Comparison of ENCODE assay signal across 8 cellular contexts in the genomic region with DNA sequence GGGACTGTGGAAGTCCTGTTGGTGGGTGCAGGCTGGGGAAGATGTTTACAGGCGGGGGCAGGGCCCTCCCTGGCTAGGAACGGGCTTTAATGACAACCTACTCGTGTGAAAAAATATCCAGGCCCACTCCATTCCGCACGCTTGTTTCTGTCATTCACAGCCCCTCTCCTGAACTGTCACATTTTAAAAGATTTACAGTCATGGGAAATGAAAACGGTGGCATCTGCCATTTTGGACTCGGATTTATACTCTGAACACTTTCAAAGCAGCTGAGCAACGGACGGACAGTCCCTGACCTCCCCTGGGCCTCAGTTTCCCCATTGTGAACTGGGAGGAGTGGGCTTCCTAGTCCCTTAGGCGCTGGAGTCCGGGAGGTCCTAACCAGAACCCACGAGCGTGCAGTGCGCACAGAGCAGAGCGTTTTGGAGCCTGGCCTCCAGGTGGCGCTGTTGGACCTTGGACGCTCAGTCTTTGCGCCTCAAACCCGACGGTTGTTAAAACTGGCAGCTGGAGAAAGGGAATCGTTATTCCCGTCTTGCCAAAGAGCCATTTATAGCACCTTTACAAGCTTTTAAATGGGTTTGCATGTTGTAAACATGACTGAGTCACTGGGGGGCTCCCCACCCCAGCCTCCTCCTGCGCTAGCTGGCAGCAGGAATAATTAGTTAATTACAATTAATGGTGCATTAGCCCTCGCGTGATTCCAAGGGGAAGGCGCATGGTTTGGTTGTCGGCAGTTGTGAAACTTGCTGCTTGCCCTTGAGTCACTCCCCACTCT.
A peak's percentile ranks its signal among the peaks of the same experiment; 100 is the strongest.
DNase-seq lines count a peak whose midpoint lies in the region; ATAC-seq and TF ChIP-seq lines count a peak whose summit lies in the region.

No MANE protein-coding gene starts in this region.

- H3F3A ChIP-seq in GM23338 (replicated peaks; ENCODE audit: low read depth) = no peaks in the 10 kb centered on the region

- WGBS in lower leg skin, 2 donors = 19 to 21% methylated on average over 25 to 27 of the region's 27 CpGs

- no peak overlapping the region for H3K4me3 Mint-ChIP-seq in GM23338
- H3K4me3 Mint-ChIP-seq in activated CD4-positive, alpha-beta T cell treated with anti-CD3 and anti-CD28 coated beads, Interleukin-2, amount 10 ng/mL, durations not matched to agents 24 days and 14 days = no peak overlapping the region

- intact Hi-C loops in activated CD4-positive, alpha-beta T cell treated with anti-CD3 and anti-CD28 coated beads, Interleukin-2, amount 10 ng/mL, durations not matched to agents 24 days and 14 days (cut with micrococcal nuclease) = no loop called here
- intact Hi-C loops in lower leg skin (cut with DNase I; ENCODE audit: low total_unique reads) = loop anchor here (5.0 kb wide), 1 partner anchor 69 kb away; no protein-coding TSS in a partner anchor

- TF ChIP-seq POLR2A in lower leg skin (IDR thresholded peaks at IDR 0.05) = no peak

- H3K27me3 Mint-ChIP-seq in GM23338 (ENCODE audit: insufficient read depth, low read depth, poor library complexity) = peaks cover 19% of the 10 kb centered on the region
- peaks cover 2% of the 10 kb centered on the region for H3K27me3 Mint-ChIP-seq in activated CD4-positive, alpha-beta T cell treated with anti-CD3 and anti-CD28 coated beads, Interleukin-2, amount 10 ng/mL, durations not matched to agents 24 days and 14 days

- H3K36me3 Mint-ChIP-seq in GM23338 (ENCODE audit: low read depth) = no peaks in the 10 kb centered on the region
- H3K36me3 Mint-ChIP-seq in activated CD4-positive, alpha-beta T cell treated with anti-CD3 and anti-CD28 coated beads, Interleukin-2, amount 10 ng/mL, durations not matched to agents 24 days and 14 days (ENCODE audit: low read depth) = no peaks in the 10 kb centered on the region

- H3K4me3 ChIP-seq in GM23338 (no peak overlapping the region), lower leg skin (ENCODE audit: low read depth, poor library complexity, severe bottlenecking) (no peak overlapping the region)

- H2AFZ ChIP-seq in GM23338 = no peak overlapping the region

- H4K20me1 ChIP-seq in GM23338 (replicated peaks; ENCODE audit: insufficient read depth) = no peaks in the 10 kb centered on the region

- no peaks in the 10 kb centered on the region for H3K4me1 Mint-ChIP-seq in GM23338
- no peaks in the 10 kb centered on the region for H3K4me1 Mint-ChIP-seq in activated CD4-positive, alpha-beta T cell treated with anti-CD3 and anti-CD28 coated beads, Interleukin-2, amount 10 ng/mL, durations not matched to agents 24 days and 14 days

- no peaks in the 10 kb centered on the region for H3K9me2 ChIP-seq in GM23338 (ENCODE audit: insufficient read depth)

- H3K4me1 ChIP-seq in GM23338 (ENCODE audit: insufficient read depth) = no peaks in the 10 kb centered on the region

- H3K9me3 Mint-ChIP-seq in GM23338 = no peaks in the 10 kb centered on the region
- no peaks in the 10 kb centered on the region for H3K9me3 Mint-ChIP-seq in activated CD4-positive, alpha-beta T cell treated with anti-CD3 and anti-CD28 coated beads, Interleukin-2, amount 10 ng/mL, durations not matched to agents 24 days and 14 days

- DNase-seq in AG08396 (ENCODE audit: low spot score) (peak; percentile 81), GM23338 (ENCODE audit: low spot score) (peak; percentile 93), NCI-H510A (lab: John Stamatoyannopoulos, UW) (peak; percentile 42), dedifferentiated amniotic fluid mesenchymal stem cell (ENCODE audit: extremely low spot score) (peak; percentile 61), lower leg skin (ENCODE audit: low spot score in 2 of 2) (peak; percentile 78 to 96)
- peak; percentile 92 for DNase-seq in activated CD4-positive, alpha-beta T cell treated with anti-CD3 and anti-CD28 coated beads, Interleukin-2, amount 10 ng/mL, durations not matched to agents 24 days and 14 days
- DNase-seq in stimulated activated CD4-positive, alpha-beta T cell treated with anti-CD3 and anti-CD28 coated beads, TNF-alpha, amount 100 ng/mL, for 4 hours (ENCODE audit: low read depth in 3 of 3) = peak; percentile 46 to 66 (median 54)

- no peaks in the 10 kb centered on the region for H3K27me3 ChIP-seq in GM23338 (ENCODE audit: insufficient read depth)

- no peak overlapping the region for H3K27ac Mint-ChIP-seq in GM23338
- H3K27ac Mint-ChIP-seq in activated CD4-positive, alpha-beta T cell treated with anti-CD3 and anti-CD28 coated beads, Interleukin-2, amount 10 ng/mL, durations not matched to agents 24 days and 14 days = no peak overlapping the region

- H3K27ac ChIP-seq in GM23338 (ENCODE audit: low read depth) = no peak overlapping the region

- ATAC-seq in GM23338 (peak; percentile 89), HG03196 (IDR thresholded peaks at IDR 0.05; ENCODE audit: unreplicated experiment) (no peak)

- H3K36me3 ChIP-seq in GM23338 (ENCODE audit: insufficient read depth) = no peaks in the 10 kb centered on the region

- no peak overlapping the region for H3K4me2 ChIP-seq in GM23338

- peak; percentile 92 to 94 for TF ChIP-seq CTCF in GM23338 (conservative IDR thresholded peaks at IDR 0.05; ENCODE audit: low read depth in 2 of 2)
- TF ChIP-seq CTCF in lower leg skin (IDR thresholded peaks at IDR 0.05) = peak in 2 of 3 donors; percentile 59 to 67

- H3K79me2 ChIP-seq in GM23338 (replicated peaks; ENCODE audit: insufficient read depth) = no peaks in the 10 kb centered on the region

TF ChIP-seq in GM23338, 12 proteins besides CTCF, POLR2A, EP300 and RAD21 (continues in another document):
- TF ChIP-seq, protein P1, sequence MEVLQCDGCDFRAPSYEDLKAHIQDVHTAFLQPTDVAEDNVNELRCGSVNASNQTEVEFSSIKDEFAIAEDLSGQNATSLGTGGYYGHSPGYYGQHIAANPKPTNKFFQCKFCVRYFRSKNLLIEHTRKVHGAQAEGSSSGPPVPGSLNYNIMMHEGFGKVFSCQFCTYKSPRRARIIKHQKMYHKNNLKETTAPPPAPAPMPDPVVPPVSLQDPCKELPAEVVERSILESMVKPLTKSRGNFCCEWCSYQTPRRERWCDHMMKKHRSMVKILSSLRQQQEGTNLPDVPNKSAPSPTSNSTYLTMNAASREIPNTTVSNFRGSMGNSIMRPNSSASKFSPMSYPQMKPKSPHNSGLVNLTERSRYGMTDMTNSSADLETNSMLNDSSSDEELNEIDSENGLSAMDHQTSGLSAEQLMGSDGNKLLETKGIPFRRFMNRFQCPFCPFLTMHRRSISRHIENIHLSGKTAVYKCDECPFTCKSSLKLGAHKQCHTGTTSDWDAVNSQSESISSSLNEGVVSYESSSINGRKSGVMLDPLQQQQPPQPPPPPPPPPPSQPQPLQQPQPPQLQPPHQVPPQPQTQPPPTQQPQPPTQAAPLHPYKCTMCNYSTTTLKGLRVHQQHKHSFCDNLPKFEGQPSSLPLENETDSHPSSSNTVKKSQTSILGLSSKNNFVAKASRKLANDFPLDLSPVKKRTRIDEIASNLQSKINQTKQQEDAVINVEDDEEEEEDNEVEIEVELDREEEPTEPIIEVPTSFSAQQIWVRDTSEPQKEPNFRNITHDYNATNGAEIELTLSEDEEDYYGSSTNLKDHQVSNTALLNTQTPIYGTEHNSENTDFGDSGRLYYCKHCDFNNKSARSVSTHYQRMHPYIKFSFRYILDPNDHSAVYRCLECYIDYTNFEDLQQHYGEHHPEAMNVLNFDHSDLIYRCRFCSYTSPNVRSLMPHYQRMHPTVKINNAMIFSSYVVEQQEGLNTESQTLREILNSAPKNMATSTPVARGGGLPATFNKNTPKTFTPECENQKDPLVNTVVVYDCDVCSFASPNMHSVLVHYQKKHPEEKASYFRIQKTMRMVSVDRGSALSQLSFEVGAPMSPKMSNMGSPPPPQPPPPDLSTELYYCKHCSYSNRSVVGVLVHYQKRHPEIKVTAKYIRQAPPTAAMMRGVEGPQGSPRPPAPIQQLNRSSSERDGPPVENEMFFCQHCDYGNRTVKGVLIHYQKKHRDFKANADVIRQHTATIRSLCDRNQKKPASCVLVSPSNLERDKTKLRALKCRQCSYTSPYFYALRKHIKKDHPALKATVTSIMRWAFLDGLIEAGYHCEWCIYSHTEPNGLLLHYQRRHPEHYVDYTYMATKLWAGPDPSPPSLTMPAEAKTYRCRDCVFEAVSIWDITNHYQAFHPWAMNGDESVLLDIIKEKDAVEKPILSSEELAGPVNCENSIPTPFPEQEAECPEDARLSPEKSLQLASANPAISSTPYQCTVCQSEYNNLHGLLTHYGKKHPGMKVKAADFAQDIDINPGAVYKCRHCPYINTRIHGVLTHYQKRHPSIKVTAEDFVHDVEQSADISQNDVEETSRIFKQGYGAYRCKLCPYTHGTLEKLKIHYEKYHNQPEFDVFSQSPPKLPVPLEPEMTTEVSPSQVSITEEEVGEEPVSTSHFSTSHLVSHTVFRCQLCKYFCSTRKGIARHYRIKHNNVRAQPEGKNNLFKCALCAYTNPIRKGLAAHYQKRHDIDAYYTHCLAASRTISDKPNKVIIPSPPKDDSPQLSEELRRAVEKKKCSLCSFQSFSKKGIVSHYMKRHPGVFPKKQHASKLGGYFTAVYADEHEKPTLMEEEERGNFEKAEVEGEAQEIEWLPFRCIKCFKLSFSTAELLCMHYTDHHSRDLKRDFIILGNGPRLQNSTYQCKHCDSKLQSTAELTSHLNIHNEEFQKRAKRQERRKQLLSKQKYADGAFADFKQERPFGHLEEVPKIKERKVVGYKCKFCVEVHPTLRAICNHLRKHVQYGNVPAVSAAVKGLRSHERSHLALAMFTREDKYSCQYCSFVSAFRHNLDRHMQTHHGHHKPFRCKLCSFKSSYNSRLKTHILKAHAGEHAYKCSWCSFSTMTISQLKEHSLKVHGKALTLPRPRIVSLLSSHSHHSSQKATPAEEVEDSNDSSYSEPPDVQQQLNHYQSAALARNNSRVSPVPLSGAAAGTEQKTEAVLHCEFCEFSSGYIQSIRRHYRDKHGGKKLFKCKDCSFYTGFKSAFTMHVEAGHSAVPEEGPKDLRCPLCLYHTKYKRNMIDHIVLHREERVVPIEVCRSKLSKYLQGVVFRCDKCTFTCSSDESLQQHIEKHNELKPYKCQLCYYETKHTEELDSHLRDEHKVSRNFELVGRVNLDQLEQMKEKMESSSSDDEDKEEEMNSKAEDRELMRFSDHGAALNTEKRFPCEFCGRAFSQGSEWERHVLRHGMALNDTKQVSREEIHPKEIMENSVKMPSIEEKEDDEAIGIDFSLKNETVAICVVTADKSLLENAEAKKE (CRISPR knock-in tag; IDR thresholded peaks at IDR 0.05) = no peak
- TF ChIP-seq ZNF331 (CRISPR knock-in tag; IDR thresholded peaks at IDR 0.05; ENCODE audit: low read depth) (no peak), EZH2 (IDR thresholded peaks at IDR 0.05; ENCODE audit: low read depth, unreplicated experiment) (no peak), POLR2AphosphoS5 (IDR thresholded peaks at IDR 0.05; ENCODE audit: low read depth) (no peak), JUNB (IDR thresholded peaks at IDR 0.05; ENCODE audit: unreplicated experiment) (no peak), STAT1 (IDR thresholded peaks at IDR 0.05; ENCODE audit: unreplicated experiment) (no peak), NANOG (IDR thresholded peaks at IDR 0.05; ENCODE audit: borderline replicate concordance) (no peak)

Comparison
In these comparisons a context has a peak if more than half of its experiments do, and no peak if none do; other contexts are left out.
1. DNase-seq: peak in every context shown above with its lines; median percentile 93 in GM23338; 92 in activated CD4-positive, alpha-beta T cell treated with anti-CD3 and anti-CD28 coated beads, Interleukin-2, amount 10 ng/mL, durations not matched to agents 24 days and 14 days; 87 in lower leg skin; 81 in AG08396; 61 in dedifferentiated amniotic fluid mesenchymal stem cell; 54 in stimulated activated CD4-positive, alpha-beta T cell treated with anti-CD3 and anti-CD28 coated beads, TNF-alpha, amount 100 ng/mL, for 4 hours; 42 in NCI-H510A.